ENCODE assay signal across 2 cellular contexts in genomic region chr20:4009305-4009704, GRCh38.
TF ChIP-seq lines count a peak whose summit lies in the region.

No MANE protein-coding gene starts in this region.

TF ChIP-seq in HEK293, 187 proteins besides CTCF, POLR2A, EP300 and RAD21:
- 0 out of 2 replicates have a peak, but pooled peaks have one; percentile 52 for TF ChIP-seq ZNF629 (tag by site-specific recombination; IDR thresholded peaks at IDR 0.05)
- no peak for TF ChIP-seq MZF1 (tag by site-specific recombination; IDR thresholded peaks at IDR 0.05; ENCODE audit: borderline replicate concordance)
- no peak for TF ChIP-seq SP3 (tag by site-specific recombination; IDR thresholded peaks at IDR 0.05)
TF ChIP-seq in HEK293: peak in this region for 1.

TF ChIP-seq in K562, 482 proteins besides CTCF, POLR2A, EP300 and RAD21:
- 0 out of 2 replicates have a peak, but pooled peaks have one; percentile 18 for TF ChIP-seq SOX6 (IDR thresholded peaks at IDR 0.05)
- peak; percentile 75 for TF ChIP-seq ARID1B (IDR thresholded peaks at IDR 0.05)
- 0 out of 2 replicates have a peak, but pooled peaks have one; percentile 31 for TF ChIP-seq ZNF592 (IDR thresholded peaks at IDR 0.05)
- TF ChIP-seq SNAPC5 (CRISPR knock-in tag; IDR thresholded peaks at IDR 0.05) = no peak
- TF ChIP-seq HDAC3 (IDR thresholded peaks at IDR 0.05; ENCODE audit: borderline replicate concordance, partially characterized antibody) = no peak
- 0 out of 2 replicates have a peak, but pooled peaks have one; percentile 41 for TF ChIP-seq TAL1 (IDR thresholded peaks at IDR 0.05)
- peak; percentile 47; the same call in 1 of the 2 replicates for TF ChIP-seq JUND (IDR thresholded peaks at IDR 0.05; ENCODE audit: borderline replicate concordance, low read depth, low read length)
- peak; percentile 52; the same call in 2 of the 3 replicates for TF ChIP-seq JUND (tag; IDR thresholded peaks at IDR 0.05; ENCODE audit: borderline replicate concordance, low read depth, low read length)
- TF ChIP-seq TBL1XR1 (IDR thresholded peaks at IDR 0.05; ENCODE audit: low read length in 2 of 2) = peak in 1 of 2 experiments; percentile 46; a peak in 1 of 4 replicates
- TF ChIP-seq SMARCE1 (IDR thresholded peaks at IDR 0.05) = peak; percentile 48; the same call in 1 of the 2 replicates
- peak; percentile 63 for TF ChIP-seq CEBPG (CRISPR knock-in tag; IDR thresholded peaks at IDR 0.05)
- TF ChIP-seq CEBPG (tag; conservative IDR thresholded peaks at IDR 0.05 in 1 of 2, IDR thresholded peaks at IDR 0.05 in 1 of 2) = 0 out of 4 replicates have a peak, but pooled peaks of 1 of the 2 experiments have one; percentile 11
- TF ChIP-seq DPF2 (IDR thresholded peaks at IDR 0.05) = peak; percentile 70
- TF ChIP-seq ATF7 (IDR thresholded peaks at IDR 0.05) = 0 out of 2 replicates have a peak, but pooled peaks have one; percentile 39
- peak; percentile 52 for TF ChIP-seq SMARCA4 (IDR thresholded peaks at IDR 0.05)
- peak in 1 of 2 experiments; percentile 68; a peak in 1 of 4 replicates for TF ChIP-seq RCOR1 (IDR thresholded peaks at IDR 0.05; ENCODE audit: borderline replicate concordance in 1 of 2, low read depth in 2 of 2, low read length in 2 of 2)
- TF ChIP-seq PBX2 (CRISPR knock-in tag; IDR thresholded peaks at IDR 0.05; ENCODE audit: low read depth) = no peak
- TF ChIP-seq PBX2 (tag; conservative IDR thresholded peaks at IDR 0.05; ENCODE audit: low read depth) = no peak
- TF ChIP-seq CEBPB (tag; IDR thresholded peaks at IDR 0.05) = peak; percentile 69; the same call in 1 of the 2 replicates
- TF ChIP-seq NCOA1 (IDR thresholded peaks at IDR 0.05; ENCODE audit: low read depth) = no peak
- no peak for TF ChIP-seq PKNOX1 (IDR thresholded peaks at IDR 0.05)
- TF ChIP-seq NCOR1 (IDR thresholded peaks at IDR 0.05) = peak; percentile 38; the same call in 1 of the 2 replicates
- TF ChIP-seq SREBF2 (CRISPR knock-in tag; IDR thresholded peaks at IDR 0.05) = no peak
- peak; percentile 68 for TF ChIP-seq CBFA2T3 (IDR thresholded peaks at IDR 0.05)
- 0 out of 2 replicates have a peak, but pooled peaks have one; percentile 5 for TF ChIP-seq CREB1 (IDR thresholded peaks at IDR 0.05)
- no peak for TF ChIP-seq CREB1 (CRISPR knock-in tag; IDR thresholded peaks at IDR 0.05)
- TF ChIP-seq KDM1A (IDR thresholded peaks at IDR 0.05) = peak in 1 of 2 experiments; percentile 29; a peak in 2 of 4 replicates
- no peak for TF ChIP-seq ZNF311 (CRISPR knock-in tag; IDR thresholded peaks at IDR 0.05)
- TF ChIP-seq ATF3 (IDR thresholded peaks at IDR 0.05) = peak; percentile 80
- no peak for TF ChIP-seq ATF3 (CRISPR knock-in tag; conservative IDR thresholded peaks at IDR 0.05)
